ENCODE assay signal across 24 cellular contexts in genomic region chr1:85599076-85599491, GRCh38. TPM values are rescaled to one million over a fixed set of nuclear protein-coding genes. Genes with fewer than 3 reads are reported as not detected.
DNase-seq lines count a peak whose midpoint lies in the region; ATAC-seq, FAIRE-seq and TF ChIP-seq lines count a peak whose summit lies in the region.
"Had no signal": no experiment of that assay in that cellular context is flagged by ENCODE, and none has a peak within 500 bp of the region (broad histone marks: within the 10 kb centered on the region; RNA-seq: fewer than 3 reads in every experiment).

No MANE protein-coding gene starts in this region.

- no peak for DNase-seq in SK-N-SH
- peak; percentile 100 for DNase-seq in RCC 7860 (ENCODE audit: low spot score)
- peak; percentile 49 for DNase-seq in left kidney (ENCODE audit: low read depth, low spot score)
- DNase-seq in stimulated activated effector memory CD8-positive, alpha-beta T cell treated with anti-CD3 and anti-CD28 coated beads, Interleukin-12 subunit alpha, Interleukin-12 subunit beta, amount 100 ng/mL, for 72 hours (ENCODE audit: low spot score in 2 of 2): no peak
- DNase-seq in NCI-H1930 (lab: John Stamatoyannopoulos, UW): no peak
- DNase-seq in SK-N-DZ (ENCODE audit: low spot score): no peak
- no peak for DNase-seq in natural killer cell
- DNase-seq: activated CD4-positive, alpha-beta T cell treated with anti-CD3 and anti-CD28 coated beads, Interleukin-2, amount 10 ng/mL, durations not matched to agents 7 days and 5 days; brain microvascular endothelial cell; Caco-2; cortex of kidney; GF-D8; head of caudate nucleus; KG1; NCI-H2029 treated with DMSO at 0.1 percent for 48 hours; NCI-H526 treated with DMSO at 0.1 percent for 48 hours; nucleus accumbens; SHP77 treated with DMSO at 0.1 percent for 48 hours had no signal

- no peaks in the 10 kb centered on the region for H3K27me3 Mint-ChIP-seq in natural killer cell (ENCODE audit: low read depth in 2 of 2)
- H3K27me3 Mint-ChIP-seq: activated CD4-positive, alpha-beta T cell treated with anti-CD3 and anti-CD28 coated beads, Interleukin-2, amount 10 ng/mL, durations not matched to agents 7 days and 5 days; activated T-helper 17 cell treated with anti-CD3 and anti-CD28 coated beads, Interleukin-2, amount 50 U/mL, for 72 hours had no signal

- no peaks in the 10 kb centered on the region for H3K79me2 ChIP-seq in SK-N-SH (ENCODE audit: insufficient read depth)

- ATAC-seq in SK-N-SH treated with all-trans-retinoic acid at 6 μM for 48 hours: peak; percentile 22; the same call in 2 of the 3 replicates
- ATAC-seq in stimulated activated effector memory CD8-positive, alpha-beta T cell treated with anti-CD3 and anti-CD28 coated beads, Interleukin-12 subunit alpha, Interleukin-12 subunit beta, amount 100 ng/mL, for 72 hours: peak; percentile 33
- no peak for ATAC-seq in natural killer cell
- ATAC-seq: activated T-helper 17 cell treated with anti-CD3 and anti-CD28 coated beads, Interleukin-2, amount 50 U/mL, for 72 hours had no signal

- TF ChIP-seq EP300 in SK-N-SH (IDR thresholded peaks at IDR 0.05; ENCODE audit: borderline replicate concordance in 1 of 2, low read depth in 1 of 2, low read length in 1 of 2): no peak

- CTCF ChIA-PET in SK-N-SH (lab: Yijun Ruan, JAX): interaction anchor here (1.5 to 2.0 kb wide), 2 partner anchors 14 to 291 kb away, joined by 3 to 7 read pairs; no protein-coding TSS in a partner anchor

- H3K9ac ChIP-seq in SK-N-SH: no peak overlapping the region

- H3K4me3 Mint-ChIP-seq in stimulated activated effector memory CD8-positive, alpha-beta T cell treated with anti-CD3 and anti-CD28 coated beads, Interleukin-12 subunit alpha, Interleukin-12 subunit beta, amount 100 ng/mL, for 72 hours: no peak overlapping the region
- no peak overlapping the region for H3K4me3 Mint-ChIP-seq in natural killer cell
- H3K4me3 Mint-ChIP-seq: activated CD4-positive, alpha-beta T cell treated with anti-CD3 and anti-CD28 coated beads, Interleukin-2, amount 10 ng/mL, durations not matched to agents 7 days and 5 days; activated T-helper 17 cell treated with anti-CD3 and anti-CD28 coated beads, Interleukin-2, amount 50 U/mL, for 72 hours had no signal

- intact Hi-C loops in natural killer cell (cut with micrococcal nuclease): no loop called here

- H3K27ac Mint-ChIP-seq in stimulated activated effector memory CD8-positive, alpha-beta T cell treated with anti-CD3 and anti-CD28 coated beads, Interleukin-12 subunit alpha, Interleukin-12 subunit beta, amount 100 ng/mL, for 72 hours: no peak overlapping the region
- no peak overlapping the region for H3K27ac Mint-ChIP-seq in natural killer cell
- H3K27ac Mint-ChIP-seq: activated CD4-positive, alpha-beta T cell treated with anti-CD3 and anti-CD28 coated beads, Interleukin-2, amount 10 ng/mL, durations not matched to agents 7 days and 5 days; activated T-helper 17 cell treated with anti-CD3 and anti-CD28 coated beads, Interleukin-2, amount 50 U/mL, for 72 hours had no signal

- H3K4me2 ChIP-seq in SK-N-SH: no peak overlapping the region

- H3K27me3 ChIP-seq in SK-N-SH (ENCODE audit: insufficient read depth): no peaks in the 10 kb centered on the region
- H3K27me3 ChIP-seq: brain microvascular endothelial cell, right atrium auricular region, suprapubic skin had no signal

- no peaks in the 10 kb centered on the region for H3K4me1 Mint-ChIP-seq in stimulated activated effector memory CD8-positive, alpha-beta T cell treated with anti-CD3 and anti-CD28 coated beads, Interleukin-12 subunit alpha, Interleukin-12 subunit beta, amount 100 ng/mL, for 72 hours
- H3K4me1 Mint-ChIP-seq in natural killer cell: no peaks in the 10 kb centered on the region
- H3K4me1 Mint-ChIP-seq: activated CD4-positive, alpha-beta T cell treated with anti-CD3 and anti-CD28 coated beads, Interleukin-2, amount 10 ng/mL, durations not matched to agents 7 days and 5 days; activated T-helper 17 cell treated with anti-CD3 and anti-CD28 coated beads, Interleukin-2, amount 50 U/mL, for 72 hours had no signal

- WGBS in SK-N-SH (ENCODE audit: low lambda C conversion rate): 87% methylated on average over 5 of the region's 6 CpGs

- peaks cover 3% of the 10 kb centered on the region for H3K9me3 Mint-ChIP-seq in stimulated activated effector memory CD8-positive, alpha-beta T cell treated with anti-CD3 and anti-CD28 coated beads, Interleukin-12 subunit alpha, Interleukin-12 subunit beta, amount 100 ng/mL, for 72 hours
- peaks cover 0 to 4% of the 10 kb centered on the region in 2 donors for H3K9me3 Mint-ChIP-seq in natural killer cell

- H3K36me3 Mint-ChIP-seq in stimulated activated effector memory CD8-positive, alpha-beta T cell treated with anti-CD3 and anti-CD28 coated beads, Interleukin-12 subunit alpha, Interleukin-12 subunit beta, amount 100 ng/mL, for 72 hours: no peaks in the 10 kb centered on the region
- H3K36me3 Mint-ChIP-seq in natural killer cell: no peaks in the 10 kb centered on the region

- no peak overlapping the region for H2AFZ ChIP-seq in SK-N-SH (ENCODE audit: low read depth)

- no peaks in the 10 kb centered on the region for H3K9me3 ChIP-seq in SK-N-SH
- H3K9me3 ChIP-seq: Caco-2, right atrium auricular region, suprapubic skin had no signal

- POLR2A ChIA-PET in SK-N-SH (lab: Yijun Ruan, JAX): no interaction called here

- no peak for TF ChIP-seq CTCF in SK-N-SH (IDR thresholded peaks at IDR 0.05)
- no peak for TF ChIP-seq CTCF in natural killer cell (IDR thresholded peaks at IDR 0.05)

- no peak overlapping the region for H3K27ac ChIP-seq in SK-N-SH (ENCODE audit: low read depth in 2 of 2, low read length in 1 of 2)
- H3K27ac ChIP-seq: brain microvascular endothelial cell, right atrium auricular region, suprapubic skin had no signal

- no peak for TF ChIP-seq RAD21 in SK-N-SH (IDR thresholded peaks at IDR 0.05; ENCODE audit: low read length)

- no peaks in the 10 kb centered on the region for H4K20me1 ChIP-seq in SK-N-SH (ENCODE audit: insufficient read depth)

- H3K36me3 ChIP-seq in SK-N-SH (replicated peaks in 1 of 2; ENCODE audit: control insufficient read depth in 1 of 2, insufficient read depth in 2 of 2, low read length in 1 of 2): no peaks in the 10 kb centered on the region
- H3K36me3 ChIP-seq: brain microvascular endothelial cell, right atrium auricular region, suprapubic skin had no signal

- peak; percentile 96 for FAIRE-seq in RCC 7860 (lab: Jason Lieb, UNC)
- FAIRE-seq: endometrium had no signal

- no peaks in the 10 kb centered on the region for H3K9me2 ChIP-seq in SK-N-SH

- no peaks in the 10 kb centered on the region for H3F3A ChIP-seq in SK-N-SH (replicated peaks; ENCODE audit: insufficient read depth)

- no peak overlapping the region for H3K4me3 ChIP-seq in SK-N-SH (ENCODE audit: low read depth in 2 of 2, low read length in 1 of 2)
- H3K4me3 ChIP-seq: right atrium auricular region, suprapubic skin had no signal

- H3K4me1 ChIP-seq in SK-N-SH (ENCODE audit: control insufficient read depth in 1 of 2, insufficient read depth in 2 of 2, low read depth in 1 of 2, low read length in 1 of 2): no peaks in the 10 kb centered on the region
- H3K4me1 ChIP-seq: Caco-2, right atrium auricular region, suprapubic skin had no signal

TF ChIP-seq in SK-N-SH treated with all-trans-retinoic acid at 6 μM for 48 hours, 23 proteins besides CTCF, POLR2A, EP300 and RAD21 (continues in another document):
- no peak for TF ChIP-seq ZFP3 (CRISPR knock-in tag; IDR thresholded peaks at IDR 0.05)
- TF ChIP-seq, protein P1, sequence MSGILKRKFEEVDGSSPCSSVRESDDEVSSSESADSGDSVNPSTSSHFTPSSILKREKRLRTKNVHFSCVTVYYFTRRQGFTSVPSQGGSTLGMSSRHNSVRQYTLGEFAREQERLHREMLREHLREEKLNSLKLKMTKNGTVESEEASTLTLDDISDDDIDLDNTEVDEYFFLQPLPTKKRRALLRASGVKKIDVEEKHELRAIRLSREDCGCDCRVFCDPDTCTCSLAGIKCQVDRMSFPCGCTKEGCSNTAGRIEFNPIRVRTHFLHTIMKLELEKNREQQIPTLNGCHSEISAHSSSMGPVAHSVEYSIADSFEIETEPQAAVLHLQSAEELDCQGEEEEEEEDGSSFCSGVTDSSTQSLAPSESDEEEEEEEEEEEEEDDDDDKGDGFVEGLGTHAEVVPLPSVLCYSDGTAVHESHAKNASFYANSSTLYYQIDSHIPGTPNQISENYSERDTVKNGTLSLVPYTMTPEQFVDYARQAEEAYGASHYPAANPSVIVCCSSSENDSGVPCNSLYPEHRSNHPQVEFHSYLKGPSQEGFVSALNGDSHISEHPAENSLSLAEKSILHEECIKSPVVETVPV (CRISPR knock-in tag; IDR thresholded peaks at IDR 0.05): no peak
- no peak for TF ChIP-seq PPARA (CRISPR knock-in tag; IDR thresholded peaks at IDR 0.05; ENCODE audit: borderline replicate concordance)
- TF ChIP-seq TCF4 (CRISPR knock-in tag; IDR thresholded peaks at IDR 0.05; ENCODE audit: borderline replicate concordance): no peak
- TF ChIP-seq ZNF70 (CRISPR knock-in tag; IDR thresholded peaks at IDR 0.05): no peak
- no peak for TF ChIP-seq ARNTL (CRISPR knock-in tag; IDR thresholded peaks at IDR 0.05; ENCODE audit: borderline replicate concordance, low read depth)

TF ChIP-seq in SK-N-SH, 30 proteins besides CTCF, POLR2A, EP300 and RAD21:
- no peak for TF ChIP-seq NRF1 (IDR thresholded peaks at IDR 0.05; ENCODE audit: low read depth, low read length)
- TF ChIP-seq GATA2 (CRISPR knock-in tag; IDR thresholded peaks at IDR 0.05): no peak
- TF ChIP-seq EZH2phosphoT487 (IDR thresholded peaks at IDR 0.05; ENCODE audit: borderline replicate concordance, low read depth): no peak
- TF ChIP-seq FOSL2 (IDR thresholded peaks at IDR 0.05; ENCODE audit: borderline replicate concordance, low read depth): no peak
- no peak for TF ChIP-seq PBX3 (IDR thresholded peaks at IDR 0.05)
- no peak for TF ChIP-seq RCOR1 (IDR thresholded peaks at IDR 0.05; ENCODE audit: low read length)

RNA-seq across cellular contexts. Expression of gene CCN1, which starts 18.5 kb away (rescaled TPM):
- polyA plus RNA-seq in SK-N-SH (2012; rRNA removed): 363 and 543 TPM in 2 replicates
- 493 and 569 TPM in 2 replicates for polyA plus RNA-seq in SK-N-SH (2012; cell fraction: cytosol; rRNA removed)
- polyA plus RNA-seq in SK-N-SH (2012; cell fraction: nucleus; rRNA removed): 806 and 1,198 TPM in 2 replicates
- 0.12 and 0.13 TPM in 2 replicates for polyA plus RNA-seq in SK-N-DZ (2014; cell fraction: cytosol; rRNA removed)
- 0.08 and 1.3 TPM in 2 replicates for polyA plus RNA-seq in SK-N-DZ (2014; cell fraction: nucleus; rRNA removed)
- not detected for total RNA-seq in natural killer cell
- total RNA-seq: activated CD4-positive, alpha-beta T cell treated with anti-CD3 and anti-CD28 coated beads, Interleukin-2, amount 10 ng/mL, durations not matched to agents 7 days and 5 days; activated T-helper 17 cell treated with anti-CD3 and anti-CD28 coated beads, Interleukin-2, amount 50 U/mL, for 72 hours; T-helper 1 cell treated with Interleukin-12 subunit alpha and Interleukin-12 subunit beta and Interleukin-4 antibody, amounts not matched to agents 30 ng/mL and 1 ng/mL, for 36 hours had no signal

Comparison
In these comparisons a context has a peak if more than half of its experiments do, and no peak if none do; other contexts are left out.
1. ATAC-seq: peak in SK-N-SH treated with all-trans-retinoic acid at 6 μM for 48 hours (single experiment) and stimulated activated effector memory CD8-positive, alpha-beta T cell treated with anti-CD3 and anti-CD28 coated beads, Interleukin-12 subunit alpha, Interleukin-12 subunit beta, amount 100 ng/mL, for 72 hours (single experiment); none in natural killer cell (0 of 3).
2. DNase-seq: peak in RCC 7860 (single experiment) and left kidney (single experiment); none in SK-N-SH (single experiment), stimulated activated effector memory CD8-positive, alpha-beta T cell treated with anti-CD3 and anti-CD28 coated beads, Interleukin-12 subunit alpha, Interleukin-12 subunit beta, amount 100 ng/mL, for 72 hours (0 of 2), NCI-H1930 (0 of 2), SK-N-DZ (single experiment) and natural killer cell (single experiment).